Comparison of ENCODE assay signal across 5 cellular contexts in genomic region chr17:82511642-82512041, GRCh38. TPM values are rescaled to one million over a fixed set of nuclear protein-coding genes. Genes with fewer than 3 reads are reported as not detected.
DNase-seq lines count a peak whose midpoint lies in the region; ATAC-seq, FAIRE-seq and TF ChIP-seq lines count a peak whose summit lies in the region.
"Not testable (repeated sequence)": the region's sequence is repeated elsewhere in the genome, so short reads cannot be mapped to it uniquely, and the experiment has no call there.

No MANE protein-coding gene starts in this region.

- H3K4me1 Mint-ChIP-seq in WTC11 = not testable (repeated sequence)

- not testable (repeated sequence) for H3K9me3 Mint-ChIP-seq in WTC11

- not testable (repeated sequence) for H3K9me3 ChIP-seq in HEK293 (ENCODE audit: control insufficient read depth, insufficient read depth, low read depth, low read length); OCI-LY7 (ENCODE audit: low read length); adipocyte (ENCODE audit: control insufficient read depth, low read length); HepG2 (ENCODE audit: low read length)

- not testable (repeated sequence) for H3K9ac ChIP-seq in adipocyte (ENCODE audit: low read length); HepG2 (ENCODE audit: insufficient read depth, low read depth, low read length)

- not testable (repeated sequence) for H4K20me1 ChIP-seq in OCI-LY7 (ENCODE audit: insufficient read depth, low read length); HepG2 (ENCODE audit: insufficient read depth, low read length)

- not testable (repeated sequence) for H3K27ac Mint-ChIP-seq in WTC11

- intact Hi-C loops in OCI-LY7 (cut with micrococcal nuclease; ENCODE audit: unreplicated experiment) = not testable (repeated sequence)
- intact Hi-C loops in HepG2 (cut with micrococcal nuclease; ENCODE audit: unreplicated experiment) = loop anchor here (10.0 kb wide), 1 partner anchor 177 kb away; the partner anchor contains the start of gene SECTM1

- DNase-seq in OCI-LY7 (ENCODE audit: low spot score); WTC11 (ENCODE audit: low spot score); adipocyte (ENCODE audit: low read depth); HepG2 (ENCODE audit: low spot score): not testable (repeated sequence)

- H3K4me2 ChIP-seq in OCI-LY7 (ENCODE audit: low read length) = not testable (repeated sequence)
- 0 out of 2 replicates have a peak overlapping the region, but pooled peaks have one; percentile 45 for H3K4me2 ChIP-seq in HepG2 (ENCODE audit: low read depth, low read length)

- H3K27me3 Mint-ChIP-seq in WTC11 (ENCODE audit: low read depth) = not testable (repeated sequence)

- not testable (repeated sequence) for H3K36me3 Mint-ChIP-seq in WTC11

- H3K4me3 Mint-ChIP-seq in WTC11 = not testable (repeated sequence)

- not testable (repeated sequence) for H3K27ac ChIP-seq in HEK293 (ENCODE audit: extremely low read depth, low read depth, low read length); OCI-LY7 (ENCODE audit: low read depth, low read length, poor library complexity, severe bottlenecking); HepG2 (ENCODE audit: extremely low read length, insufficient read depth, low read length)

- BruUV-seq in OCI-LY7 (replicated peaks; lab: Mats Ljungman, UMichigan); HepG2 (replicated peaks; lab: Mats Ljungman, UMichigan): not testable (repeated sequence)

- in situ Hi-C loops in HepG2 (cut with HindIII; ENCODE audit: extremely low pct_ligation_motif_present, low pct_unique_long_range_greater_than_20kb) = not testable (repeated sequence)

- POLR2A ChIA-PET in HEK293 (lab: Yijun Ruan, JAX); HepG2 (lab: Yijun Ruan, JAX): not testable (repeated sequence)
- POLR2A ChIA-PET in OCI-LY7 (lab: Charles Lee) (interaction anchor here (0.6 kb wide), 1 partner anchor 133 kb away, joined by 3 read pairs; no protein-coding TSS in a partner anchor), WTC11 (lab: Charles Lee) (interaction anchor here (0.6 kb wide), 1 partner anchor 13 kb away, joined by 5 read pairs; no protein-coding TSS in a partner anchor)

- not testable (repeated sequence) for H3K36me3 ChIP-seq in HEK293 (ENCODE audit: control insufficient read depth in 2 of 2, insufficient read depth in 1 of 2, low read length in 2 of 2); OCI-LY7 (ENCODE audit: insufficient read depth, low read length); adipocyte (ENCODE audit: control insufficient read depth, insufficient read depth, low read length, severe bottlenecking); HepG2 (replicated peaks in 1 of 2; ENCODE audit: control insufficient read depth in 1 of 2, insufficient read depth in 2 of 2, low read length in 2 of 2)

- H3K4me3 ChIP-seq in HEK293 (ENCODE audit: low read depth, low read length); OCI-LY7 (ENCODE audit: low read depth, low read length, poor library complexity, severe bottlenecking); HepG2 (replicated peaks in 1 of 3; ENCODE audit: insufficient read depth in 1 of 3, low read depth in 2 of 3, low read length in 3 of 3): not testable (repeated sequence)
- peak overlapping the region; percentile 20 for H3K4me3 ChIP-seq in adipocyte (ENCODE audit: low read length)

- not testable (repeated sequence) for TF ChIP-seq EP300 in HepG2 (IDR thresholded peaks at IDR 0.05; ENCODE audit: low read depth in 2 of 2, low read length in 2 of 2); HepG2 (CRISPR knock-in tag; IDR thresholded peaks at IDR 0.05; ENCODE audit: borderline replicate concordance)

- CTCF ChIA-PET in HEK293 (lab: Yijun Ruan, JAX); OCI-LY7 (lab: Charles Lee; ENCODE audit: unreplicated experiment); HepG2 (lab: Yijun Ruan, JAX; ENCODE audit: low intra/inter-chr PET ratio, low total read pairs): not testable (repeated sequence)
- CTCF ChIA-PET in WTC11 (lab: Charles Lee) = interaction anchor here (1.4 kb wide), 1 partner anchor 12 kb away, joined by 4 read pairs; no protein-coding TSS in a partner anchor

- TF ChIP-seq RAD21 in HepG2 (CRISPR knock-in tag; IDR thresholded peaks at IDR 0.05) = not testable (repeated sequence)

- not testable (repeated sequence) for H3K9me2 ChIP-seq in OCI-LY7 (ENCODE audit: insufficient read depth, low read length)

- TF ChIP-seq CTCF in HEK293 (tag by site-specific recombination; IDR thresholded peaks at IDR 0.05); OCI-LY7 (conservative IDR thresholded peaks at IDR 0.05; ENCODE audit: low read length); WTC11 (IDR thresholded peaks at IDR 0.05); HepG2 (CRISPR knock-in tag; IDR thresholded peaks at IDR 0.05): not testable (repeated sequence)

- not testable (repeated sequence) for H3K79me2 ChIP-seq in OCI-LY7 (ENCODE audit: insufficient read depth, low read depth, low read length); HepG2 (ENCODE audit: insufficient read depth, low read length)

- FAIRE-seq in HepG2 (lab: Jason Lieb, UNC) = not testable (repeated sequence)

- H3K4me1 ChIP-seq in HEK293 (ENCODE audit: control insufficient read depth, insufficient read depth, low read length); adipocyte (ENCODE audit: control insufficient read depth, insufficient read depth, low read length): not testable (repeated sequence)
- H3K4me1 ChIP-seq in OCI-LY7 (ENCODE audit: insufficient read depth, low read length, poor library complexity, severe bottlenecking) = peaks cover 20% of the 10 kb centered on the region
- peaks cover 23% of the 10 kb centered on the region for H3K4me1 ChIP-seq in HepG2 (ENCODE audit: insufficient read depth, low read length)

- H2AFZ ChIP-seq in OCI-LY7 (ENCODE audit: low read length) = peak overlapping the region; percentile 41; the same call in 1 of the 2 replicates
- not testable (repeated sequence) for H2AFZ ChIP-seq in HepG2 (ENCODE audit: low read length)

- not testable (repeated sequence) for TF ChIP-seq POLR2A in HepG2 (IDR thresholded peaks at IDR 0.05; ENCODE audit: insufficient read depth in 1 of 2, low read depth in 2 of 2, low read length in 2 of 2)

- H3K27me3 ChIP-seq in adipocyte (replicated peaks; ENCODE audit: control insufficient read depth, insufficient read depth, low read length); HepG2 (ENCODE audit: control insufficient read depth in 1 of 2, insufficient read depth in 2 of 2, low read length in 2 of 2): not testable (repeated sequence)

- ATAC-seq in WTC11, HepG2: not testable (repeated sequence)

- 68% methylated on average over 5 of the region's 5 CpGs for WGBS in HepG2 (ENCODE audit: low lambda C conversion rate)

RNA-seq across cellular contexts. Expression of gene FOXK2, which starts 7.9 kb away (rescaled TPM):
- total RNA-seq in OCI-LY7 (2014; rRNA removed; shearing (Covaris generic)) = 62.4 and 76.2 TPM in 2 replicates
- 144 and 148 TPM in 2 replicates for total RNA-seq in OCI-LY7 (2022)
- 57.7 to 65.7 TPM (median 62.7 TPM) in 3 replicates for total RNA-seq in WTC11 (2021)
- 47.7 and 67.2 TPM in 2 replicates for total RNA-seq in HepG2 (2016; rRNA removed; fragmentation: Illumina TruSeq; extraction: Trizol)
- total RNA-seq in HepG2 (2016; cell fraction: cytosol; rRNA removed; fragmentation: Illumina TruSeq; extraction: Trizol; ENCODE audit: low read depth) = 118 and 125 TPM in 2 replicates
- 39.3 and 64.3 TPM in 2 replicates for total RNA-seq in HepG2 (2016; cell fraction: insoluble cytoplasmic fraction; rRNA removed; fragmentation: Illumina TruSeq; extraction: Trizol)
- total RNA-seq in HepG2 (2016; cell fraction: membrane; rRNA removed; fragmentation: Illumina TruSeq; extraction: Trizol) = 103 and 104 TPM in 2 replicates
- 38.8 and 51.8 TPM in 2 replicates for total RNA-seq in HepG2 (2016; cell fraction: nucleus; rRNA removed; fragmentation: Illumina TruSeq; extraction: Trizol)
- polyA plus RNA-seq in HepG2 (2011; rRNA removed) = 67.1 and 73.1 TPM in 2 replicates
- 53.2 and 56.1 TPM in 2 replicates for polyA plus RNA-seq in HepG2 (2011; cell fraction: cytosol; rRNA removed)
- 50.7 and 52.2 TPM in 2 replicates for polyA plus RNA-seq in HepG2 (2011; cell fraction: nucleus; rRNA removed)
- polyA plus RNA-seq in HepG2 (2012) = 78.2 and 88.0 TPM in 2 replicates
- polyA plus RNA-seq in HepG2 (2016; cell fraction: cytosol; fragmentation: Illumina TruSeq; extraction: Trizol; ENCODE audit: low read depth) = 38.6 and 41.3 TPM in 2 replicates
- polyA plus RNA-seq in HepG2 (2016; cell fraction: insoluble cytoplasmic fraction; fragmentation: Illumina TruSeq; extraction: Trizol; ENCODE audit: low read depth) = 59.9 and 75.2 TPM in 2 replicates
- 80.8 and 99.2 TPM in 2 replicates for polyA plus RNA-seq in HepG2 (2016; cell fraction: membrane; fragmentation: Illumina TruSeq; extraction: Trizol; ENCODE audit: low read depth)
- 80.4 and 81.2 TPM in 2 replicates for polyA plus RNA-seq in HepG2 (2016; cell fraction: nucleus; fragmentation: Illumina TruSeq; extraction: Trizol; ENCODE audit: insufficient read depth, low read depth)
- polyA minus RNA-seq in HepG2 (2011; rRNA and poly(A)+ RNA removed; ENCODE audit: low replicate concordance) = 83.4 and 116 TPM in 2 replicates
- 74.6 and 79.0 TPM in 2 replicates for polyA minus RNA-seq in HepG2 (2011; cell fraction: cytosol; rRNA and poly(A)+ RNA removed)
- polyA minus RNA-seq in HepG2 (2011; cell fraction: nucleus; rRNA and poly(A)+ RNA removed) = 55.5 and 74.1 TPM in 2 replicates

RNA-seq across cellular contexts. Expression of gene NARF, which starts 53.1 kb away (rescaled TPM):
- 75.0 and 82.5 TPM in 2 replicates for total RNA-seq in OCI-LY7 (2014; rRNA removed; shearing (Covaris generic))
- total RNA-seq in OCI-LY7 (2022) = 148 and 151 TPM in 2 replicates
- total RNA-seq in WTC11 (2021) = 96.7 to 125 TPM (median 117 TPM) in 3 replicates
- 61.1 and 69.8 TPM in 2 replicates for total RNA-seq in HepG2 (2016; rRNA removed; fragmentation: Illumina TruSeq; extraction: Trizol)
- total RNA-seq in HepG2 (2016; cell fraction: cytosol; rRNA removed; fragmentation: Illumina TruSeq; extraction: Trizol; ENCODE audit: low read depth) = 34.2 and 37.8 TPM in 2 replicates
- 63.6 and 70.0 TPM in 2 replicates for total RNA-seq in HepG2 (2016; cell fraction: insoluble cytoplasmic fraction; rRNA removed; fragmentation: Illumina TruSeq; extraction: Trizol)
- 62.0 and 64.0 TPM in 2 replicates for total RNA-seq in HepG2 (2016; cell fraction: membrane; rRNA removed; fragmentation: Illumina TruSeq; extraction: Trizol)
- 32.3 and 41.4 TPM in 2 replicates for total RNA-seq in HepG2 (2016; cell fraction: nucleus; rRNA removed; fragmentation: Illumina TruSeq; extraction: Trizol)
- 137 and 144 TPM in 2 replicates for polyA plus RNA-seq in HepG2 (2011; rRNA removed)
- 155 and 177 TPM in 2 replicates for polyA plus RNA-seq in HepG2 (2011; cell fraction: cytosol; rRNA removed)
- 165 and 174 TPM in 2 replicates for polyA plus RNA-seq in HepG2 (2011; cell fraction: nucleus; rRNA removed)
- polyA plus RNA-seq in HepG2 (2012) = 79.6 and 111 TPM in 2 replicates
- polyA plus RNA-seq in HepG2 (2016; cell fraction: cytosol; fragmentation: Illumina TruSeq; extraction: Trizol; ENCODE audit: low read depth) = 46.7 and 48.3 TPM in 2 replicates
- polyA plus RNA-seq in HepG2 (2016; cell fraction: insoluble cytoplasmic fraction; fragmentation: Illumina TruSeq; extraction: Trizol; ENCODE audit: low read depth) = 78.0 and 81.9 TPM in 2 replicates
- polyA plus RNA-seq in HepG2 (2016; cell fraction: membrane; fragmentation: Illumina TruSeq; extraction: Trizol; ENCODE audit: low read depth) = 47.5 and 59.5 TPM in 2 replicates
- 89.0 and 97.4 TPM in 2 replicates for polyA plus RNA-seq in HepG2 (2016; cell fraction: nucleus; fragmentation: Illumina TruSeq; extraction: Trizol; ENCODE audit: insufficient read depth, low read depth)
- polyA minus RNA-seq in HepG2 (2011; rRNA and poly(A)+ RNA removed; ENCODE audit: low replicate concordance) = 42.5 and 59.2 TPM in 2 replicates
- 31.3 and 38.9 TPM in 2 replicates for polyA minus RNA-seq in HepG2 (2011; cell fraction: cytosol; rRNA and poly(A)+ RNA removed)
- polyA minus RNA-seq in HepG2 (2011; cell fraction: nucleus; rRNA and poly(A)+ RNA removed) = 31.5 and 44.4 TPM in 2 replicates
